Comparison of ENCODE assay signal across 8 cellular contexts in genomic region chr15:21272176-21272982, GRCh38.
DNase-seq lines count a peak whose midpoint lies in the region; ATAC-seq, FAIRE-seq and TF ChIP-seq lines count a peak whose summit lies in the region.
"Not testable (repeated sequence)": the region's sequence is repeated elsewhere in the genome, so short reads cannot be mapped to it uniquely, and the experiment has no call there.

No MANE protein-coding gene starts in this region.

- not testable (repeated sequence) for H3K27ac ChIP-seq in GM23248

- in situ Hi-C loops in GM23248 (cut with MboI): not testable (repeated sequence)

- H3K36me3 ChIP-seq in GM23248 (ENCODE audit: low read depth); mucosa of descending colon (ENCODE audit: low read depth): not testable (repeated sequence)

- TF ChIP-seq CTCF in LNCaP clone FGC (IDR thresholded peaks at IDR 0.05; ENCODE audit: control insufficient read depth, extremely low read depth, insufficient read depth); fibroblast of the aortic adventitia (IDR thresholded peaks at IDR 0.05; ENCODE audit: insufficient read depth, low read length); mucosa of descending colon (IDR thresholded peaks at IDR 0.05): not testable (repeated sequence)

- H3K4me3 ChIP-seq in GM23248; LNCaP clone FGC (ENCODE audit: low read depth, low read length); fibroblast of the aortic adventitia (ENCODE audit: low read depth, low read length); mucosa of descending colon: not testable (repeated sequence)

- H3K9ac ChIP-seq in GM23248: not testable (repeated sequence)

- DNase-seq in Ammon's horn (ENCODE audit: low spot score): peak; percentile 66
- DNase-seq in GM23248: peak; percentile 32
- DNase-seq in LNCaP clone FGC (ENCODE audit: low read depth): peak; percentile 51
- peak; percentile 20 for DNase-seq in fibroblast of the aortic adventitia (ENCODE audit: low read depth)
- DNase-seq in mucosa of descending colon: not testable (repeated sequence)

- H3K9me3 ChIP-seq in GM23248 (ENCODE audit: low read depth); mucosa of descending colon: not testable (repeated sequence)

- not testable (repeated sequence) for H3K79me2 ChIP-seq in GM23248 (ENCODE audit: insufficient read depth)

- peak overlapping the region; percentile 15 for H3K4me2 ChIP-seq in GM23248 (ENCODE audit: unreplicated experiment)

- 20% methylated on average over 3 of the region's 3 CpGs for WGBS in GM23248 (ENCODE audit: low coverage in 1 of 2, low lambda C conversion rate in 2 of 2, missing lambda C conversion rate in 2 of 2), 2 experiments

- ATAC-seq in GM18870 (IDR thresholded peaks at IDR 0.05; ENCODE audit: unreplicated experiment): peak; percentile 72
- ATAC-seq in HG03066 (IDR thresholded peaks at IDR 0.05; ENCODE audit: low read depth, unreplicated experiment): peak; percentile 49
- ATAC-seq in mucosa of descending colon: peak; percentile 42

- H3K9me2 ChIP-seq in GM23248 (ENCODE audit: insufficient read depth): not testable (repeated sequence)

- not testable (repeated sequence) for H3F3A ChIP-seq in GM23248 (ENCODE audit: insufficient read depth)

- H4K20me1 ChIP-seq in GM23248 (ENCODE audit: insufficient read depth): not testable (repeated sequence)

- H3K4me1 ChIP-seq in GM23248 (ENCODE audit: insufficient read depth); mucosa of descending colon (ENCODE audit: low read depth): not testable (repeated sequence)

- H2AFZ ChIP-seq in GM23248: not testable (repeated sequence)

- peak; percentile 76 for FAIRE-seq in TTC549 (lab: Jason Lieb, UNC)

- intact Hi-C loops in mucosa of descending colon (cut with DNase I, micrococcal nuclease): not testable (repeated sequence)

- not testable (repeated sequence) for H3K27me3 ChIP-seq in GM23248 (replicated peaks; ENCODE audit: insufficient read depth)
